17 cellular contexts compared by ENCODE assay signal in genomic region chr1:188170935-188171334, GRCh38.
DNase-seq lines count a peak whose midpoint lies in the region; ATAC-seq and TF ChIP-seq lines count a peak whose summit lies in the region.
"Had no signal": no experiment of that assay in that cellular context is flagged by ENCODE, and none has a peak within 500 bp of the region (broad histone marks: within the 10 kb centered on the region; RNA-seq: fewer than 3 reads in every experiment).

No MANE protein-coding gene starts in this region.

- H3K4me2 ChIP-seq in SU-DHL-6 (ENCODE audit: low read depth, low read length, poor library complexity, severe bottlenecking), result no peak overlapping the region
- H3K4me2 ChIP-seq: A549, KMS-11 had no signal

- peak; percentile 69 for DNase-seq in NCI-H2171 treated with DMSO at 0.1 percent for 48 hours (lab: John Stamatoyannopoulos, UW)
- DNase-seq in NCI-H2171 (lab: John Stamatoyannopoulos, UW), result no peak
- DNase-seq in NCI-H1436 treated with DMSO at 0.1 percent for 48 hours (lab: John Stamatoyannopoulos, UW), result peak; percentile 25
- peak; percentile 57 for DNase-seq in NCI-H524 treated with DMSO at 0.1 percent for 48 hours (lab: John Stamatoyannopoulos, UW)
- DNase-seq in hypothalamus (lab: John Stamatoyannopoulos, UW), result no peak
- no peak for DNase-seq in cardiac septum (ENCODE audit: low spot score)
- DNase-seq: DMS79, H9, NCI-H510A, Peyer's patch, Right ventricle myocardium superior had no signal

- H4K20me1 ChIP-seq in SU-DHL-6 (ENCODE audit: low read depth, low read length), result no peaks in the 10 kb centered on the region

- H3K79me2 ChIP-seq in SU-DHL-6 (ENCODE audit: insufficient read depth, low read length), result no peaks in the 10 kb centered on the region

- no peaks in the 10 kb centered on the region for H3K36me3 ChIP-seq in SU-DHL-6 (ENCODE audit: low read length)
- H3K36me3 ChIP-seq: Peyer's patch had no signal

- no peaks in the 10 kb centered on the region for H3K9me2 ChIP-seq in SU-DHL-6 (replicated peaks; ENCODE audit: insufficient read depth, low read length)

- no peak for TF ChIP-seq CTCF in SU-DHL-6 (IDR thresholded peaks at IDR 0.05; ENCODE audit: insufficient read depth, low read length, poor library complexity, severe bottlenecking)

- no peaks in the 10 kb centered on the region for H3F3A ChIP-seq in SU-DHL-6 (ENCODE audit: insufficient read depth)

- intact Hi-C loops in cardiac septum (cut with DNase I), result no loop called here

- no peak for ATAC-seq in GM21717 (IDR thresholded peaks at IDR 0.05; ENCODE audit: unreplicated experiment)
- ATAC-seq: A549, GM12878, HepG2 had no signal

- H2AFZ ChIP-seq in SU-DHL-6 (ENCODE audit: low read depth, low read length, severe bottlenecking), result peak overlapping the region; percentile 28

- no peak overlapping the region for H3K4me3 ChIP-seq in SU-DHL-6 (ENCODE audit: insufficient read depth, low read length, poor library complexity, severe bottlenecking)
- H3K4me3 ChIP-seq: A549, GM12878, Peyer's patch had no signal

- H3K27ac ChIP-seq in SU-DHL-6 (ENCODE audit: low read depth, low read length), result no peak overlapping the region
- H3K27ac ChIP-seq: A549, KMS-11, Peyer's patch had no signal

- no peak overlapping the region for H3K9ac ChIP-seq in SU-DHL-6 (ENCODE audit: low read length)
- H3K9ac ChIP-seq: KMS-11 had no signal

- no peaks in the 10 kb centered on the region for H3K27me3 ChIP-seq in SU-DHL-6 (ENCODE audit: low read length)
- H3K27me3 ChIP-seq: Peyer's patch had no signal

- H3K9me3 ChIP-seq in SU-DHL-6 (ENCODE audit: insufficient read depth, low read length), result no peaks in the 10 kb centered on the region
- H3K9me3 ChIP-seq: A549, Peyer's patch had no signal

Comparison
In these comparisons a context has a peak if more than half of its experiments do, and no peak if none do; other contexts are left out.
1. DNase-seq: peak in NCI-H2171 treated with DMSO at 0.1 percent for 48 hours (single experiment), NCI-H1436 treated with DMSO at 0.1 percent for 48 hours (single experiment) and NCI-H524 treated with DMSO at 0.1 percent for 48 hours (single experiment); none in NCI-H2171 (single experiment), hypothalamus (0 of 51) and cardiac septum (single experiment).